Comparison of ENCODE assay signal across 11 cellular contexts in genomic region chr14:99231850-99232401, GRCh38. TPM values are rescaled to one million over a fixed set of nuclear protein-coding genes. Genes with fewer than 3 reads are reported as not detected.
DNase-seq lines count a peak whose midpoint lies in the region; ATAC-seq and TF ChIP-seq lines count a peak whose summit lies in the region.
"Had no signal": no experiment of that assay in that cellular context is flagged by ENCODE, and none has a peak within 500 bp of the region (broad histone marks: within the 10 kb centered on the region; RNA-seq: fewer than 3 reads in every experiment).

No MANE protein-coding gene starts in this region.

- peaks cover 5% of the 10 kb centered on the region for H3K9me3 Mint-ChIP-seq in activated CD4-positive, alpha-beta T cell treated with anti-CD3 and anti-CD28 coated beads, Interleukin-2, amount 10 ng/mL, durations not matched to agents 24 days and 14 days

- TF ChIP-seq EP300 in stomach (IDR thresholded peaks at IDR 0.05): no peak

- no peaks in the 10 kb centered on the region for H3K36me3 ChIP-seq in stomach

- peak overlapping the region; percentile 82 for H3K27ac Mint-ChIP-seq in activated CD4-positive, alpha-beta T cell treated with anti-CD3 and anti-CD28 coated beads, Interleukin-2, amount 10 ng/mL, durations not matched to agents 24 days and 14 days

- 7 to 32% (median 18%) methylated on average over 7 to 15 of the region's 15 CpGs for WGBS in stomach, 5 donors

- H3K4me1 ChIP-seq in stomach: peaks cover 0 to 24% (median 16%) of the 10 kb centered on the region in 4 donors

- H3K4me3 ChIP-seq in stomach: peak overlapping the region in 1 of 4 donors; percentile 37

- H3K4me3 Mint-ChIP-seq in activated CD4-positive, alpha-beta T cell treated with anti-CD3 and anti-CD28 coated beads, Interleukin-2, amount 10 ng/mL, durations not matched to agents 24 days and 14 days: peak overlapping the region; percentile 90

- H3K9me3 ChIP-seq in stomach: peaks cover 0 to 33% (median 29%) of the 10 kb centered on the region in 4 donors

- peak overlapping the region in 3 of 5 donors; percentile 7 to 39 (median 33) for H3K27ac ChIP-seq in stomach

- ATAC-seq in GM19324 (IDR thresholded peaks at IDR 0.05; ENCODE audit: low FRiP score, unreplicated experiment): no peak

- no peak for TF ChIP-seq POLR2A in stomach (IDR thresholded peaks at IDR 0.05)

- intact Hi-C loops in activated CD4-positive, alpha-beta T cell treated with anti-CD3 and anti-CD28 coated beads, Interleukin-2, amount 10 ng/mL, durations not matched to agents 24 days and 14 days (cut with micrococcal nuclease): loop anchor here (10.0 kb wide), 1 partner anchor 1047 kb away; no protein-coding TSS in a partner anchor
- intact Hi-C loops in stomach (cut with DNase I; ENCODE audit: low total_unique reads): no loop called here

- H3K27me3 Mint-ChIP-seq in activated CD4-positive, alpha-beta T cell treated with anti-CD3 and anti-CD28 coated beads, Interleukin-2, amount 10 ng/mL, durations not matched to agents 24 days and 14 days: no peaks in the 10 kb centered on the region

- peaks cover 89% of the 10 kb centered on the region for H3K4me1 Mint-ChIP-seq in activated CD4-positive, alpha-beta T cell treated with anti-CD3 and anti-CD28 coated beads, Interleukin-2, amount 10 ng/mL, durations not matched to agents 24 days and 14 days

- peaks cover 0 to 84% (median 19%) of the 10 kb centered on the region in 3 donors for H3K27me3 ChIP-seq in stomach

- no peak for TF ChIP-seq CTCF in stomach (IDR thresholded peaks at IDR 0.05)

- peak; percentile 77 for DNase-seq in activated CD4-positive, alpha-beta T cell treated with anti-CD3 and anti-CD28 coated beads, Interleukin-2, amount 10 ng/mL, durations not matched to agents 24 days and 14 days
- no peak for DNase-seq in activated CD4-positive, alpha-beta T cell treated with anti-CD3 and anti-CD28 coated beads, Interleukin-2, amount 50 U/mL, for 4 hours
- DNase-seq in activated gamma-delta T cell (lab: John Stamatoyannopoulos, UW) (peak; percentile 23), iPS-NIHi11 (ENCODE audit: low spot score) (peak; percentile 73), stomach (no peak), anterior cingulate cortex (lab: John Stamatoyannopoulos, UW) (no peak), EL (no peak)
- DNase-seq: foreskin melanocyte, NCI-H1694 treated with DMSO at 0.1 percent for 48 hours, occipital lobe had no signal

- H3K36me3 Mint-ChIP-seq in activated CD4-positive, alpha-beta T cell treated with anti-CD3 and anti-CD28 coated beads, Interleukin-2, amount 10 ng/mL, durations not matched to agents 24 days and 14 days (ENCODE audit: low read depth): peaks cover 29% of the 10 kb centered on the region

RNA-seq across cellular contexts. Expression of gene BCL11B, which starts 40.1 kb away (rescaled TPM):
- 48.2 and 48.5 TPM in 2 replicates for total RNA-seq in activated CD4-positive, alpha-beta T cell treated with anti-CD3 and anti-CD28 coated beads, Interleukin-2, amount 10 ng/mL, durations not matched to agents 24 days and 14 days
- 1 to 10 TPM in 4 of 5 donors, not detected in 1; 1.3 to 9.6 (median 2.0) TPM for total RNA-seq in stomach
- under 1 TPM; 0.15 to 0.90 (median 0.19) TPM for polyA plus RNA-seq in stomach

Comparison
In these comparisons a context has a peak if more than half of its experiments do, and no peak if none do; other contexts are left out.
1. DNase-seq: peak in activated CD4-positive, alpha-beta T cell treated with anti-CD3 and anti-CD28 coated beads, Interleukin-2, amount 10 ng/mL, durations not matched to agents 24 days and 14 days (single experiment), activated gamma-delta T cell (single experiment) and iPS-NIHi11 (single experiment); none in activated CD4-positive, alpha-beta T cell treated with anti-CD3 and anti-CD28 coated beads, Interleukin-2, amount 50 U/mL, for 4 hours (0 of 2), stomach (single experiment), anterior cingulate cortex (0 of 58) and EL (single experiment).